1 cellular context compared by ENCODE assay signal in genomic region chr11:45105233-45105992, GRCh38.
TF ChIP-seq lines count a peak whose summit lies in the region.

No MANE protein-coding gene starts in this region.

TF ChIP-seq in HCT116, 20 proteins besides CTCF, POLR2A, EP300 and RAD21 (continued from another document):
- no peak for TF ChIP-seq REST (IDR thresholded peaks at IDR 0.05; ENCODE audit: low read depth)
- TF ChIP-seq SP1 (IDR thresholded peaks at IDR 0.05; ENCODE audit: low read depth), result no peak
- no peak for TF ChIP-seq POLR2AphosphoS5 (IDR thresholded peaks at IDR 0.05; ENCODE audit: low read depth, low read length)
- TF ChIP-seq EZH2phosphoT487 (IDR thresholded peaks at IDR 0.05; ENCODE audit: borderline replicate concordance), result no peak
- TF ChIP-seq CEBPB (IDR thresholded peaks at IDR 0.05; ENCODE audit: low read depth), result no peak
- no peak for TF ChIP-seq ZFX (IDR thresholded peaks at IDR 0.05)
- no peak for TF ChIP-seq ZNF274 (IDR thresholded peaks at IDR 0.05; ENCODE audit: low read depth, low read length)
- no peak for TF ChIP-seq TCF7L2 (IDR thresholded peaks at IDR 0.05; ENCODE audit: borderline replicate concordance, extremely low read depth, insufficient read depth, insufficient read length)
